In genomic region chr3:188185717-188186236, GRCh38 we compare ENCODE assay signal across 9 cellular contexts. TPM values are rescaled to one million over a fixed set of nuclear protein-coding genes. Genes with fewer than 3 reads are reported as not detected.
DNase-seq lines count a peak whose midpoint lies in the region; ATAC-seq and TF ChIP-seq lines count a peak whose summit lies in the region.
"Had no signal": no experiment of that assay in that cellular context is flagged by ENCODE, and none has a peak within 500 bp of the region (broad histone marks: within the 10 kb centered on the region; RNA-seq: fewer than 3 reads in every experiment).

No MANE protein-coding gene starts in this region.

- DNase-seq in AML-193 (lab: John Stamatoyannopoulos, UW) (peak; percentile 25 to 43), LoVo (ENCODE audit: low spot score) (peak; percentile 54), lower lobe of right lung (peak; percentile 58), NCI-H748 (lab: John Stamatoyannopoulos, UW; ENCODE audit: unreplicated experiment) (no peak), HK-2 (ENCODE audit: unreplicated experiment) (no peak)

- H3K36me3 ChIP-seq in lower lobe of right lung: peaks cover 11% of the 10 kb centered on the region

- no peaks in the 10 kb centered on the region for H3K36me3 Mint-ChIP-seq in brain

- peak overlapping the region in 3 of 5 experiments; percentile 38 to 82 (median 75) for H3K27ac Mint-ChIP-seq in brain
- H3K27ac Mint-ChIP-seq: activated naive CD4-positive, alpha-beta T cell treated with anti-CD3 and anti-CD28 coated beads, Interleukin-2, amount 50 U/mL, for 24 hours had no signal

- no peak overlapping the region for H3K4me3 ChIP-seq in lower lobe of right lung

- no peaks in the 10 kb centered on the region for H3K27me3 Mint-ChIP-seq in brain
- H3K27me3 Mint-ChIP-seq: activated naive CD4-positive, alpha-beta T cell treated with anti-CD3 and anti-CD28 coated beads, Interleukin-2, amount 50 U/mL, for 24 hours had no signal

- peaks cover 32% of the 10 kb centered on the region for H3K4me1 Mint-ChIP-seq in brain

- H3K27ac ChIP-seq in lower lobe of right lung: peak overlapping the region; percentile 37

- ATAC-seq in lower lobe of right lung (peak; percentile 70 to 71), GM21619 (IDR thresholded peaks at IDR 0.05; ENCODE audit: unreplicated experiment) (no peak), GM18502 (IDR thresholded peaks at IDR 0.05; ENCODE audit: poor library complexity, unreplicated experiment) (no peak)

- peak overlapping the region in 1 of 5 experiments; percentile 50 for H3K4me3 Mint-ChIP-seq in brain
- H3K4me3 Mint-ChIP-seq: activated naive CD4-positive, alpha-beta T cell treated with anti-CD3 and anti-CD28 coated beads, Interleukin-2, amount 50 U/mL, for 24 hours had no signal

- intact Hi-C loops in lower lobe of right lung (cut with DNase I): no loop called here

- TF ChIP-seq CTCF in brain (conservative IDR thresholded peaks at IDR 0.05): no peak
- TF ChIP-seq CTCF in lower lobe of right lung (IDR thresholded peaks at IDR 0.05): no peak

- H3K9me3 Mint-ChIP-seq in brain: no peaks in the 10 kb centered on the region
- H3K9me3 Mint-ChIP-seq: activated naive CD4-positive, alpha-beta T cell treated with anti-CD3 and anti-CD28 coated beads, Interleukin-2, amount 50 U/mL, for 24 hours had no signal

- H3K4me1 ChIP-seq in lower lobe of right lung: peaks cover 25% of the 10 kb centered on the region

- H3K9me3 ChIP-seq in lower lobe of right lung: no peaks in the 10 kb centered on the region

- no peaks in the 10 kb centered on the region for H3K27me3 ChIP-seq in lower lobe of right lung (ENCODE audit: low read depth)

RNA-seq across cellular contexts. Expression of gene LPP, which starts 31.8 kb away (rescaled TPM):
- polyA plus RNA-seq in brain (ENCODE audit: insufficient read depth, low read depth, low replicate concordance): 2.1 TPM
- total RNA-seq in lower lobe of right lung: 180 TPM

Comparison
In these comparisons a context has a peak if more than half of its experiments do, and no peak if none do; other contexts are left out.
1. DNase-seq: peak in AML-193 (2 of 2), LoVo (single experiment) and lower lobe of right lung (single experiment); none in NCI-H748 (single experiment) and HK-2 (single experiment).
2. ATAC-seq: peak in lower lobe of right lung (2 of 2); none in GM21619 (single experiment) and GM18502 (single experiment).